In genomic region chr7:106110238-106110560, GRCh38 we compare ENCODE assay signal across 9 cellular contexts. TPM values are rescaled to one million over a fixed set of nuclear protein-coding genes. Genes with fewer than 3 reads are reported as not detected.
DNase-seq lines count a peak whose midpoint lies in the region; ATAC-seq, FAIRE-seq and TF ChIP-seq lines count a peak whose summit lies in the region.
"Had no signal": no experiment of that assay in that cellular context is flagged by ENCODE, and none has a peak within 500 bp of the region (broad histone marks: within the 10 kb centered on the region; RNA-seq: fewer than 3 reads in every experiment).

No MANE protein-coding gene starts in this region.

- H3K27me3 Mint-ChIP-seq in Calu3 (ENCODE audit: unreplicated experiment) (no peaks in the 10 kb centered on the region), neural progenitor cell (ENCODE audit: insufficient read depth, low read depth) (peaks cover 2% of the 10 kb centered on the region)
- H3K27me3 Mint-ChIP-seq in central memory CD8-positive, alpha-beta T cell, result no peaks in the 10 kb centered on the region

- in situ Hi-C loops in IMR-90 (cut with MboI; ENCODE audit: low sequenced_read_pairs), result no loop called here

- H3K9me3 Mint-ChIP-seq in Calu3 (ENCODE audit: low read depth, unreplicated experiment) (no peaks in the 10 kb centered on the region), neural progenitor cell (no peaks in the 10 kb centered on the region)
- no peaks in the 10 kb centered on the region for H3K9me3 Mint-ChIP-seq in central memory CD8-positive, alpha-beta T cell

- H2AK9ac ChIP-seq in IMR-90 (replicated peaks; ENCODE audit: low read depth, low read length, poor library complexity), result no peak overlapping the region

- H3K9me1 ChIP-seq in IMR-90 (ENCODE audit: insufficient read depth, low read length), result peaks cover 8% of the 10 kb centered on the region

- H3K4me3 Mint-ChIP-seq in Calu3 (ENCODE audit: low read depth, unreplicated experiment) (peak overlapping the region; percentile 90), neural progenitor cell (peak overlapping the region; percentile 71)
- H3K4me3 Mint-ChIP-seq in central memory CD8-positive, alpha-beta T cell, result peak overlapping the region; percentile 85

- H3K14ac ChIP-seq in IMR-90 (replicated peaks; ENCODE audit: low read depth, low read length), result peak overlapping the region; percentile 62; the same call in 1 of the 2 replicates

- no peak for TF ChIP-seq POLR2A in IMR-90 (IDR thresholded peaks at IDR 0.05; ENCODE audit: low read depth, low read length)

- H3K27me3 ChIP-seq in IMR-90 (ENCODE audit: control insufficient read depth, insufficient read depth, low read length), result no peaks in the 10 kb centered on the region
- H3K27me3 ChIP-seq in neural progenitor cell, result peaks cover 16% of the 10 kb centered on the region

- no peak for FAIRE-seq in HTR-8/SVneo (lab: Jason Lieb, UNC)

- no peak overlapping the region for H3K27ac Mint-ChIP-seq in Calu3 (ENCODE audit: unreplicated experiment)
- no peak overlapping the region for H3K27ac Mint-ChIP-seq in central memory CD8-positive, alpha-beta T cell (ENCODE audit: low read depth)
- H3K27ac Mint-ChIP-seq in neural progenitor cell, result no peak overlapping the region

- no peak overlapping the region for H3K4ac ChIP-seq in IMR-90 (ENCODE audit: low read depth, low read length)

- no peak overlapping the region for H2BK20ac ChIP-seq in IMR-90 (ENCODE audit: low read depth, low read length)

- no peak for DNase-seq in Calu3
- no peak for DNase-seq in IMR-90
- DNase-seq in central memory CD8-positive, alpha-beta T cell (ENCODE audit: low spot score in 2 of 2), result no peak
- no peak for DNase-seq in neural progenitor cell (ENCODE audit: low spot score)
- no peak for DNase-seq in HuH-7 (ENCODE audit: low spot score)
- DNase-seq in SW480 (ENCODE audit: low spot score), result no peak
- DNase-seq in HTR-8/SVneo (ENCODE audit: insufficient read length, low spot score), result no peak
- DNase-seq: T-helper 9 cell had no signal

- no peak overlapping the region for H3K56ac ChIP-seq in IMR-90 (ENCODE audit: extremely low read depth, insufficient read depth, low read length)

- no TSS peak for BruUV-seq in Calu3 (replicated peaks; lab: Mats Ljungman, UMichigan)
- no TSS peak for BruUV-seq in IMR-90 (replicated peaks; lab: Mats Ljungman, UMichigan)

- no peak overlapping the region for H2BK120ac ChIP-seq in IMR-90 (ENCODE audit: low read depth, low read length)

- H3K18ac ChIP-seq in IMR-90 (ENCODE audit: low read depth, low read length), result no peak overlapping the region

- H3K4me2 ChIP-seq in IMR-90 (ENCODE audit: low read depth, low read length) (peak overlapping the region; percentile 98), neural progenitor cell (peak overlapping the region; percentile 81)

- H3K9ac ChIP-seq in IMR-90 (ENCODE audit: low read depth, low read length) (no peak overlapping the region), neural progenitor cell (no peak overlapping the region)

- TF ChIP-seq CTCF in Calu3 (IDR thresholded peaks at IDR 0.05; ENCODE audit: unreplicated experiment) (no peak), IMR-90 (conservative IDR thresholded peaks at IDR 0.05; ENCODE audit: low read depth, low read length) (no peak), neural progenitor cell (IDR thresholded peaks at IDR 0.05) (no peak)

- H3F3A ChIP-seq in neural progenitor cell (ENCODE audit: low read depth), result peaks cover 8% of the 10 kb centered on the region

- H3K4me3 ChIP-seq in IMR-90 (ENCODE audit: insufficient read depth, low read depth, low read length) (no peak overlapping the region), neural progenitor cell (peak overlapping the region; percentile 74)

- no peak for TF ChIP-seq RAD21 in IMR-90 (IDR thresholded peaks at IDR 0.05; ENCODE audit: low read length)

- H3K36me3 Mint-ChIP-seq in Calu3 (ENCODE audit: insufficient read depth, unreplicated experiment) (peaks cover 20% of the 10 kb centered on the region), neural progenitor cell (peaks cover 4% of the 10 kb centered on the region)
- H3K36me3 Mint-ChIP-seq in central memory CD8-positive, alpha-beta T cell (ENCODE audit: insufficient read depth), result peaks cover 12% of the 10 kb centered on the region

- H3K79me1 ChIP-seq in IMR-90 (ENCODE audit: low read depth in 1 of 2, low read length in 2 of 2), result peaks cover 14 to 42% of the 10 kb centered on the region in 2 experiments

- dilution Hi-C loops in IMR-90 (cut with HindIII; ENCODE audit: low sequenced_read_pairs, unreplicated experiment), result no loop called here

- H3K4me1 Mint-ChIP-seq in Calu3 (ENCODE audit: low read depth, unreplicated experiment) (peaks cover 23% of the 10 kb centered on the region), neural progenitor cell (peaks cover 33% of the 10 kb centered on the region)
- H3K4me1 Mint-ChIP-seq in central memory CD8-positive, alpha-beta T cell, result peaks cover 42% of the 10 kb centered on the region

- H3K23ac ChIP-seq in IMR-90 (ENCODE audit: low read depth, low read length), result peak overlapping the region; percentile 52; the same call in 1 of the 2 replicates

- H3K36me3 ChIP-seq in IMR-90 (ENCODE audit: control insufficient read depth, insufficient read depth, low read length) (no peaks in the 10 kb centered on the region), neural progenitor cell (peaks cover 4% of the 10 kb centered on the region)

- intact Hi-C loops in Calu3 (cut with micrococcal nuclease; ENCODE audit: unreplicated experiment) (loop anchor here (5.0 kb wide), 1 partner anchor 38 kb away; no protein-coding TSS in a partner anchor), IMR-90 (cut with micrococcal nuclease) (loop anchor here (5.0 kb wide), 2 partner anchors 42 to 43 kb away; no protein-coding TSS in a partner anchor)

- H2BK5ac ChIP-seq in IMR-90 (ENCODE audit: low read depth, low read length, poor library complexity, severe bottlenecking), result no peak overlapping the region

- H3K4me1 ChIP-seq in IMR-90 (ENCODE audit: control insufficient read depth, insufficient read depth, low read length) (peaks cover 2% of the 10 kb centered on the region; the same call in 1 of the 2 replicates), neural progenitor cell (peaks cover 25% of the 10 kb centered on the region)

- CTCF ChIA-PET in Calu3 (lab: Charles Lee) (interaction anchor here (1.5 to 2.8 kb wide), 2 partner anchors 38 to 44 kb away, joined by 4 to 9 read pairs; no protein-coding TSS in a partner anchor), IMR-90 (lab: Yijun Ruan, JAX) (no interaction called here)

- H2AK5ac ChIP-seq in IMR-90 (ENCODE audit: low read depth, low read length), result no peak overlapping the region

- no peak for ATAC-seq in IMR-90 (ENCODE audit: low read depth)
- ATAC-seq in central memory CD8-positive, alpha-beta T cell (replicated peaks; ENCODE audit: extremely low read depth, poor library complexity, severe bottlenecking), result no peak
- ATAC-seq in GM18873 (IDR thresholded peaks at IDR 0.05; ENCODE audit: low FRiP score, unreplicated experiment), result no peak

- H4K8ac ChIP-seq in IMR-90 (ENCODE audit: low read depth in 2 of 2, low read length in 2 of 2), result no peak overlapping the region; a peak in 1 of 4 replicates

- H3K79me2 ChIP-seq in neural progenitor cell (ENCODE audit: low read depth), result peaks cover 60% of the 10 kb centered on the region

- H3K9me3 ChIP-seq in IMR-90 (ENCODE audit: control insufficient read depth, insufficient read depth, low read length) (no peaks in the 10 kb centered on the region), neural progenitor cell (ENCODE audit: low read depth) (no peaks in the 10 kb centered on the region)

- peaks cover 37% of the 10 kb centered on the region for H4K20me1 ChIP-seq in IMR-90 (ENCODE audit: insufficient read depth, low read length)
- H4K20me1 ChIP-seq in neural progenitor cell (ENCODE audit: low read depth), result peaks cover 40% of the 10 kb centered on the region

- no peak overlapping the region for H3K27ac ChIP-seq in IMR-90 (ENCODE audit: insufficient read depth, low read length)
- H3K27ac ChIP-seq in neural progenitor cell, result no peak overlapping the region

- H4K5ac ChIP-seq in IMR-90 (ENCODE audit: low read depth, low read length), result no peak overlapping the region

- H2BK15ac ChIP-seq in IMR-90 (ENCODE audit: low read depth, low read length), result no peak overlapping the region; the same call in 2 of the 3 replicates

- POLR2A ChIA-PET in IMR-90 (lab: Charles Lee; ENCODE audit: unreplicated experiment), result no interaction called here

- H4K91ac ChIP-seq in IMR-90 (ENCODE audit: insufficient read depth, low read depth, low read length), result no peak overlapping the region

- no peak overlapping the region for H2AFZ ChIP-seq in IMR-90 (replicated peaks; ENCODE audit: low read length, poor library complexity)
- no peak overlapping the region for H2AFZ ChIP-seq in neural progenitor cell (replicated peaks)

TF ChIP-seq in IMR-90, 13 proteins besides CTCF, POLR2A, EP300 and RAD21:
- TF ChIP-seq FOS (IDR thresholded peaks at IDR 0.05; ENCODE audit: low read depth, low read length) (no peak), BHLHE40 (IDR thresholded peaks at IDR 0.05; ENCODE audit: low read depth, low read length) (no peak), NFE2L2 (IDR thresholded peaks at IDR 0.05; ENCODE audit: low read depth, low read length) (no peak), CHD1 (IDR thresholded peaks at IDR 0.05; ENCODE audit: low read depth, low read length) (no peak)

RNA-seq across cellular contexts. Expression of gene SYPL1, which starts 1.9 kb away (rescaled TPM):
- total RNA-seq in Calu3 (2022), result 76.1 and 88.3 TPM in 2 replicates
- total RNA-seq in IMR-90 (2012; rRNA removed), result 19.0 and 35.6 TPM in 2 replicates
- 33.0 and 45.0 TPM in 2 replicates for polyA plus RNA-seq in IMR-90 (2012; rRNA removed)
- polyA plus RNA-seq in IMR-90 (2012; cell fraction: cytosol; rRNA removed), result 9.6 and 15.2 TPM in 2 replicates
- 1.5 and 12.0 TPM in 2 replicates for polyA plus RNA-seq in IMR-90 (2012; cell fraction: nucleus; rRNA removed; ENCODE audit: low replicate concordance)
- 29.9 and 48.8 TPM in 2 replicates for total RNA-seq in neural progenitor cell (ENCODE audit: low replicate concordance)
